Comparison of ENCODE assay signal across 9 cellular contexts in genomic region chr17:37483311-37484039, GRCh38. TPM values are rescaled to one million over a fixed set of nuclear protein-coding genes. Genes with fewer than 3 reads are reported as not detected.
DNase-seq lines count a peak whose midpoint lies in the region; ATAC-seq and TF ChIP-seq lines count a peak whose summit lies in the region.
"Had no signal": no experiment of that assay in that cellular context is flagged by ENCODE, and none has a peak within 500 bp of the region (broad histone marks: within the 10 kb centered on the region; RNA-seq: fewer than 3 reads in every experiment).

No MANE protein-coding gene starts in this region.

- no peaks in the 10 kb centered on the region for H3K9me3 Mint-ChIP-seq in activated T-helper 17 cell treated with anti-CD3 and anti-CD28 coated beads, Interleukin-2, amount 50 U/mL, for 72 hours

- H2BK120ac ChIP-seq in mesenchymal stem cell (ENCODE audit: low read depth, low read length), result no peak overlapping the region

- peak overlapping the region in 1 of 2 experiments; percentile 2 for H2BK12ac ChIP-seq in mesenchymal stem cell (ENCODE audit: low read length in 2 of 2)

- H3K4me3 Mint-ChIP-seq in activated T-helper 17 cell treated with anti-CD3 and anti-CD28 coated beads, Interleukin-2, amount 50 U/mL, for 72 hours, result no peak overlapping the region

- peak overlapping the region; percentile 64 for H3K27ac Mint-ChIP-seq in activated T-helper 17 cell treated with anti-CD3 and anti-CD28 coated beads, Interleukin-2, amount 50 U/mL, for 72 hours

- no peak overlapping the region for H4K8ac ChIP-seq in mesenchymal stem cell (ENCODE audit: low read length)

- DNase-seq in AG09319 (ENCODE audit: extremely low read depth, low read depth), result peak; percentile 92
- DNase-seq in HCEC 1CT, result peak; percentile 96
- peak; percentile 99 for DNase-seq in mesenchymal stem cell
- no peak for DNase-seq in islet precursor cell
- DNase-seq in HuH-7.5 (ENCODE audit: low spot score), result no peak
- DNase-seq in HAP-1 (ENCODE audit: low spot score in 2 of 2), result no peak
- no peak for DNase-seq in NCI-H1105 treated with DMSO at 0.1 percent for 48 hours (lab: John Stamatoyannopoulos, UW)
- DNase-seq: activated CD4-positive, alpha-beta T cell treated with anti-CD3 and anti-CD28 coated beads, Interleukin-2, amount 50 U/mL, for 1 hour had no signal

- peaks cover 11% of the 10 kb centered on the region for H3K4me1 Mint-ChIP-seq in activated T-helper 17 cell treated with anti-CD3 and anti-CD28 coated beads, Interleukin-2, amount 50 U/mL, for 72 hours

- H3K27ac ChIP-seq in mesenchymal stem cell (ENCODE audit: low read length, poor library complexity, severe bottlenecking), result no peak overlapping the region

- H2BK15ac ChIP-seq in mesenchymal stem cell (ENCODE audit: low read depth, poor library complexity, severe bottlenecking), result no peak overlapping the region

- H3K9ac ChIP-seq in mesenchymal stem cell (ENCODE audit: low read length), result peak overlapping the region; percentile 75

- H2AFZ ChIP-seq in mesenchymal stem cell (ENCODE audit: low read depth, low read length), result no peak overlapping the region

- H4K91ac ChIP-seq in mesenchymal stem cell (ENCODE audit: low read length), result no peak overlapping the region

- H3K4me3 ChIP-seq in mesenchymal stem cell (ENCODE audit: insufficient read depth in 1 of 2, low read depth in 1 of 2, low read length in 2 of 2) (no peak overlapping the region), HAP-1 (no peak overlapping the region)

- no peak overlapping the region for H3K4ac ChIP-seq in mesenchymal stem cell (ENCODE audit: low read depth in 1 of 2, low read length in 2 of 2)

- no peak overlapping the region for H3K23ac ChIP-seq in mesenchymal stem cell (ENCODE audit: low read length in 2 of 2)

- in situ Hi-C loops in HAP-1 (cut with MboI; ENCODE audit: low sequenced_read_pairs), result no loop called here

- H3K79me1 ChIP-seq in mesenchymal stem cell (replicated peaks; ENCODE audit: low read length, poor library complexity, severe bottlenecking), result peaks cover 2% of the 10 kb centered on the region

- H3K4me1 ChIP-seq in mesenchymal stem cell (ENCODE audit: control insufficient read depth, insufficient read depth, low read depth, low read length) (peaks cover 3% of the 10 kb centered on the region), HAP-1 (peaks cover 32% of the 10 kb centered on the region)

- peak; percentile 59 for ATAC-seq in activated T-helper 17 cell treated with anti-CD3 and anti-CD28 coated beads, Interleukin-2, amount 50 U/mL, for 72 hours (replicated peaks)

- no peak overlapping the region for H3K4me2 ChIP-seq in mesenchymal stem cell (ENCODE audit: low read length, poor library complexity, severe bottlenecking)

- peaks cover 15% of the 10 kb centered on the region for H3K36me3 Mint-ChIP-seq in activated T-helper 17 cell treated with anti-CD3 and anti-CD28 coated beads, Interleukin-2, amount 50 U/mL, for 72 hours (ENCODE audit: low read depth)

- no peak overlapping the region for H2AK5ac ChIP-seq in mesenchymal stem cell (ENCODE audit: low read length, severe bottlenecking)

- no peak for TF ChIP-seq CTCF in AG09319 (IDR thresholded peaks at IDR 0.05; ENCODE audit: low read depth, low read length)

- H2BK5ac ChIP-seq in mesenchymal stem cell (ENCODE audit: low read depth, low read length, poor library complexity, severe bottlenecking), result no peak overlapping the region

- no peaks in the 10 kb centered on the region for H3K27me3 Mint-ChIP-seq in activated T-helper 17 cell treated with anti-CD3 and anti-CD28 coated beads, Interleukin-2, amount 50 U/mL, for 72 hours

- WGBS in mesenchymal stem cell, result 26% methylated on average over 5 of the region's 5 CpGs

- no peak overlapping the region for H3K14ac ChIP-seq in mesenchymal stem cell (ENCODE audit: low read length in 2 of 2)

- no peaks in the 10 kb centered on the region for H3K9me3 ChIP-seq in mesenchymal stem cell (ENCODE audit: control insufficient read depth, low read length)
- H3K9me3 ChIP-seq in HAP-1, result no peaks in the 10 kb centered on the region

- peaks cover 0 to 19% of the 10 kb centered on the region in 2 experiments for H3K36me3 ChIP-seq in mesenchymal stem cell (ENCODE audit: control insufficient read depth in 1 of 2, insufficient read depth in 2 of 2, low read depth in 1 of 2, low read length in 2 of 2)
- peaks cover 13% of the 10 kb centered on the region for H3K36me3 ChIP-seq in HAP-1 (replicated peaks)

- peak overlapping the region in 1 of 2 experiments; percentile 54 for H3K18ac ChIP-seq in mesenchymal stem cell (ENCODE audit: low read depth in 1 of 2, low read length in 2 of 2)

- H3K27me3 ChIP-seq in mesenchymal stem cell (ENCODE audit: control insufficient read depth in 1 of 2, insufficient read depth in 1 of 2, low read length in 2 of 2), result no peaks in the 10 kb centered on the region
- no peaks in the 10 kb centered on the region for H3K27me3 ChIP-seq in HAP-1 (ENCODE audit: low read depth)

RNA-seq across cellular contexts. Expression of gene DUSP14, which starts 6.2 kb away (rescaled TPM):
- total RNA-seq in activated T-helper 17 cell treated with anti-CD3 and anti-CD28 coated beads, Interleukin-2, amount 50 U/mL, for 72 hours, result 10 to 100 TPM; 13.7 to 20.1 TPM
- polyA plus RNA-seq in mesenchymal stem cell (2013, experiment 1 of 2), result 56.5 TPM
- polyA plus RNA-seq in mesenchymal stem cell (2013, experiment 2 of 2), result 61.3 TPM

Comparison
In these comparisons a context has a peak if more than half of its experiments do, and no peak if none do; other contexts are left out.
1. DNase-seq: peak in AG09319 (single experiment), HCEC 1CT (single experiment) and mesenchymal stem cell (single experiment); none in islet precursor cell (single experiment), HuH-7.5 (single experiment), HAP-1 (0 of 2) and NCI-H1105 treated with DMSO at 0.1 percent for 48 hours (single experiment).